ENCODE assay signal across 8 cellular contexts in genomic region chr7:35691827-35692307, GRCh38. TPM values are rescaled to one million over a fixed set of nuclear protein-coding genes. Genes with fewer than 3 reads are reported as not detected.
A peak's percentile ranks its signal among the peaks of the same experiment; 100 is the strongest.
DNase-seq lines count a peak whose midpoint lies in the region; ATAC-seq and TF ChIP-seq lines count a peak whose summit lies in the region.

No MANE protein-coding gene starts in this region.

- H3K27ac ChIP-seq in BLaER1, result no peak overlapping the region
- H3K27ac ChIP-seq in HEK293 (ENCODE audit: extremely low read depth, low read depth, low read length), result no peak overlapping the region
- H3K27ac ChIP-seq in cardiac muscle cell, result no peak overlapping the region

- peaks cover 37% of the 10 kb centered on the region for H3K36me3 Mint-ChIP-seq in activated T-cell treated with anti-CD3 and anti-CD28 coated beads, Interleukin-2, amount 50 U/mL, for 24 hours (ENCODE audit: low read depth)

- H3K4me3 Mint-ChIP-seq in activated T-cell treated with anti-CD3 and anti-CD28 coated beads, Interleukin-2, amount 50 U/mL, for 24 hours, result peak overlapping the region; percentile 89

- H3K4me1 ChIP-seq in BLaER1 (peaks cover 62% of the 10 kb centered on the region), HEK293 (ENCODE audit: control insufficient read depth, insufficient read depth, low read length) (peaks cover 8% of the 10 kb centered on the region; the same call in 1 of the 2 replicates), cardiac muscle cell (ENCODE audit: low read depth) (peaks cover 15% of the 10 kb centered on the region)

- POLR2A ChIA-PET in HEK293 (lab: Yijun Ruan, JAX), result no interaction called here

- H3K27me3 Mint-ChIP-seq in activated T-cell treated with anti-CD3 and anti-CD28 coated beads, Interleukin-2, amount 50 U/mL, for 24 hours, result no peaks in the 10 kb centered on the region

- no peaks in the 10 kb centered on the region for H3K27me3 ChIP-seq in BLaER1
- no peaks in the 10 kb centered on the region for H3K27me3 ChIP-seq in cardiac muscle cell

- H3K36me3 ChIP-seq in BLaER1, result peaks cover 21% of the 10 kb centered on the region
- H3K36me3 ChIP-seq in HEK293 (ENCODE audit: control insufficient read depth in 2 of 2, insufficient read depth in 1 of 2, low read length in 2 of 2), result peaks cover 0 to 1% of the 10 kb centered on the region in 2 experiments; a peak in 1 of 3 replicates
- H3K36me3 ChIP-seq in cardiac muscle cell, result no peaks in the 10 kb centered on the region

- H3K27ac Mint-ChIP-seq in activated T-cell treated with anti-CD3 and anti-CD28 coated beads, Interleukin-2, amount 50 U/mL, for 24 hours, result peak overlapping the region; percentile 94

- CTCF ChIA-PET in HEK293 (lab: Yijun Ruan, JAX), result interaction anchor here (0.8 to 1.2 kb wide), 2 partner anchors 15 to 18 kb away, joined by 3 to 4 read pairs; no protein-coding TSS in a partner anchor

- TF ChIP-seq CTCF in HEK293 (tag by site-specific recombination; IDR thresholded peaks at IDR 0.05) (no peak), cardiac muscle cell (IDR thresholded peaks at IDR 0.05; ENCODE audit: low read depth, low read length) (no peak)

- peaks cover 65% of the 10 kb centered on the region for H4K20me1 ChIP-seq in BLaER1

- H3K4me3 ChIP-seq in BLaER1, result peak overlapping the region; percentile 15
- no peak overlapping the region for H3K4me3 ChIP-seq in HEK293 (ENCODE audit: low read depth, low read length)
- H3K4me3 ChIP-seq in cardiac muscle cell, result peak overlapping the region; percentile 13

- peaks cover 77% of the 10 kb centered on the region for H3K4me1 Mint-ChIP-seq in activated T-cell treated with anti-CD3 and anti-CD28 coated beads, Interleukin-2, amount 50 U/mL, for 24 hours (ENCODE audit: low read depth)

- no peaks in the 10 kb centered on the region for H3K9me3 ChIP-seq in BLaER1
- H3K9me3 ChIP-seq in HEK293 (ENCODE audit: control insufficient read depth, insufficient read depth, low read depth, low read length), result no peaks in the 10 kb centered on the region
- H3K9me3 ChIP-seq in cardiac muscle cell (ENCODE audit: low read depth), result no peaks in the 10 kb centered on the region

- ATAC-seq in HG02759 (IDR thresholded peaks at IDR 0.05; ENCODE audit: unreplicated experiment) (no peak), GM18520 (IDR thresholded peaks at IDR 0.05; ENCODE audit: unreplicated experiment) (no peak), GM21737 (IDR thresholded peaks at IDR 0.05; ENCODE audit: unreplicated experiment) (no peak)

- DNase-seq in activated T-cell treated with anti-CD3 and anti-CD28 coated beads, Interleukin-2, amount 50 U/mL, for 24 hours, result peak; percentile 49
- DNase-seq in cardiac muscle cell (ENCODE audit: low read depth in 1 of 2, low spot score in 1 of 2), result peak; percentile 7 to 47
- DNase-seq in stimulated activated CD4-positive, alpha-beta T cell treated with anti-CD3 and anti-CD28 coated beads, Interleukin-4, amount 100 ng/mL, for 4 hours, result peak; percentile 8 to 21

- H3K4me2 ChIP-seq in BLaER1, result peak overlapping the region; percentile 87

- H3K9me3 Mint-ChIP-seq in activated T-cell treated with anti-CD3 and anti-CD28 coated beads, Interleukin-2, amount 50 U/mL, for 24 hours, result peaks cover 2% of the 10 kb centered on the region

- peak overlapping the region; percentile 16; the same call in 1 of the 2 replicates for H3K9ac ChIP-seq in BLaER1

TF ChIP-seq in HEK293, 187 proteins besides CTCF, POLR2A, EP300 and RAD21:
- TF ChIP-seq SETDB1 (IDR thresholded peaks at IDR 0.05; ENCODE audit: insufficient read length, low read length) (peak; percentile 70), ZNF76 (tag by site-specific recombination; IDR thresholded peaks at IDR 0.05; ENCODE audit: borderline replicate concordance, low read depth) (no peak)

RNA-seq across cellular contexts. Expression of gene HERPUD2, which starts 3.1 kb away (rescaled TPM):
- 37.2 and 43.9 TPM in 2 replicates for total RNA-seq in cardiac muscle cell
- 21.7 and 34.0 TPM in 2 replicates for polyA plus RNA-seq in cardiac muscle cell
